20 cellular contexts compared by ENCODE assay signal in genomic region chr5:131790550-131790949, GRCh38. TPM values are rescaled to one million over a fixed set of nuclear protein-coding genes. Genes with fewer than 3 reads are reported as not detected.
A peak's percentile ranks its signal among the peaks of the same experiment; 100 is the strongest.
DNase-seq lines count a peak whose midpoint lies in the region; ATAC-seq, FAIRE-seq and TF ChIP-seq lines count a peak whose summit lies in the region.
"Had no signal": no experiment of that assay in that cellular context is flagged by ENCODE, and none has a peak within 500 bp of the region (broad histone marks: within the 10 kb centered on the region; RNA-seq: fewer than 3 reads in every experiment).

No MANE protein-coding gene starts in this region.

- H4K8ac ChIP-seq in trophoblast cell (ENCODE audit: low read depth, low read length): no peak overlapping the region

- no peak for FAIRE-seq in A549 (lab: Jason Lieb, UNC)
- peak; percentile 36 for FAIRE-seq in H54 (lab: Jason Lieb, UNC)
- FAIRE-seq: GM12891, H1 had no signal

- CTCF ChIA-PET in A549 (lab: Yijun Ruan, JAX): interaction anchor here (0.6 kb wide), 1 partner anchor 840 kb away, joined by 3 read pairs; no protein-coding TSS in a partner anchor

- TF ChIP-seq RAD21 in A549 (conservative IDR thresholded peaks at IDR 0.05 in 1 of 2, IDR thresholded peaks at IDR 0.05 in 1 of 2): no peak

- H3K27ac ChIP-seq in A549 (no peak overlapping the region), trophoblast cell (ENCODE audit: low read depth, low read length) (no peak overlapping the region)
- H3K27ac ChIP-seq: GM23248 had no signal

- H2BK5ac ChIP-seq in trophoblast cell (ENCODE audit: low read depth, low read length, poor library complexity): no peak overlapping the region

- H3K9me3 ChIP-seq in A549 (no peaks in the 10 kb centered on the region), trophoblast cell (ENCODE audit: insufficient read depth, low read depth, low read length) (no peaks in the 10 kb centered on the region)

- no peak overlapping the region for H4K91ac ChIP-seq in trophoblast cell (ENCODE audit: low read depth, low read length)

- H2BK12ac ChIP-seq in trophoblast cell (ENCODE audit: low read length): no peak overlapping the region

- TF ChIP-seq POLR2A in A549 (IDR thresholded peaks at IDR 0.05; ENCODE audit: low read length) (no peak), H54 (IDR thresholded peaks at IDR 0.05; ENCODE audit: low read depth, low read length) (no peak)

- H3K27ac Mint-ChIP-seq in memory B cell: no peak overlapping the region
- H3K27ac Mint-ChIP-seq: H9 had no signal

- peak overlapping the region; percentile 40 for H3K4ac ChIP-seq in trophoblast cell (ENCODE audit: low read depth, low read length)

- H3K36me3 Mint-ChIP-seq in memory B cell: peaks cover 13% of the 10 kb centered on the region

- peak overlapping the region; percentile 19 for H3K4me3 Mint-ChIP-seq in memory B cell
- H3K4me3 Mint-ChIP-seq: H9 had no signal

- peaks cover 3% of the 10 kb centered on the region for H3K79me2 ChIP-seq in trophoblast cell (ENCODE audit: control insufficient read depth, insufficient read depth, low read length, poor library complexity)

- POLR2A ChIA-PET in A549 (lab: Yijun Ruan, JAX): no interaction called here

- no peak overlapping the region for H4K12ac ChIP-seq in trophoblast cell (ENCODE audit: low read depth, low read length)

- TF ChIP-seq CTCF in A549 (IDR thresholded peaks at IDR 0.05): no peak

- peaks cover 3% of the 10 kb centered on the region for H3K9me3 Mint-ChIP-seq in memory B cell
- H3K9me3 Mint-ChIP-seq: H9 had no signal

- no peak overlapping the region for H2AK5ac ChIP-seq in trophoblast cell (ENCODE audit: low read length)

- H3K18ac ChIP-seq in trophoblast cell (ENCODE audit: low read length): no peak overlapping the region

- 88% methylated on average over 2 of the region's 2 CpGs for WGBS in A549 (ENCODE audit: missing lambda C conversion rate)
- WGBS in trophoblast cell (ENCODE audit: extremely low coverage, insufficient coverage, insufficient read length): no CpG with 5 or more reads among the region's 2 CpGs

- no peak overlapping the region for H2BK120ac ChIP-seq in trophoblast cell (ENCODE audit: insufficient read depth, low read length, poor library complexity)

- no peak overlapping the region for H3K4me3 ChIP-seq in A549
- no peak overlapping the region for H3K4me3 ChIP-seq in trophoblast cell (ENCODE audit: low read depth, low read length)
- H3K4me3 ChIP-seq: GM23248 had no signal

- H3K4me1 ChIP-seq in A549: peaks cover 12% of the 10 kb centered on the region; the same call in 2 of the 3 replicates
- peaks cover 0 to 2% of the 10 kb centered on the region in 2 experiments for H3K4me1 ChIP-seq in trophoblast cell (ENCODE audit: control insufficient read depth in 1 of 2, insufficient read depth in 2 of 2, low read length in 2 of 2)

- H3K79me1 ChIP-seq in trophoblast cell (ENCODE audit: low read length): no peaks in the 10 kb centered on the region

- no peak overlapping the region for H3K23ac ChIP-seq in trophoblast cell (ENCODE audit: low read length)

- no peak for ATAC-seq in A549
- no peak for ATAC-seq in memory B cell (ENCODE audit: low read depth)
- no peak for ATAC-seq in GM21515 (IDR thresholded peaks at IDR 0.05; ENCODE audit: unreplicated experiment)
- ATAC-seq: HCT116 had no signal

- H3K4me1 Mint-ChIP-seq in memory B cell: peaks cover 33% of the 10 kb centered on the region

- H3K27me3 Mint-ChIP-seq in memory B cell: no peaks in the 10 kb centered on the region
- H3K27me3 Mint-ChIP-seq: CD4-positive, alpha-beta memory T cell had no signal

- no peak overlapping the region for H2AFZ ChIP-seq in trophoblast cell (ENCODE audit: insufficient read depth, low read length, poor library complexity)
- H2AFZ ChIP-seq: GM23248 had no signal

- no peaks in the 10 kb centered on the region for H3K36me3 ChIP-seq in trophoblast cell (ENCODE audit: control insufficient read depth in 1 of 2, insufficient read depth in 2 of 2, low read length in 2 of 2)

- H3K4me2 ChIP-seq in A549 (no peak overlapping the region), trophoblast cell (ENCODE audit: low read length) (no peak overlapping the region)

- H3K14ac ChIP-seq in trophoblast cell (ENCODE audit: low read length): no peak overlapping the region

- no peak for DNase-seq in A549 (ENCODE audit: low read depth in 1 of 2, low spot score in 1 of 2)
- no peak for DNase-seq in H54 (ENCODE audit: insufficient read length, low spot score)
- DNase-seq in memory B cell (ENCODE audit: low spot score in 2 of 2): no peak
- DNase-seq in trophoblast cell: no peak
- no peak for DNase-seq in NCI-H2196 treated with DMSO at 0.1 percent for 48 hours (lab: John Stamatoyannopoulos, UW; ENCODE audit: unreplicated experiment)
- no peak for DNase-seq in OCI-M2 (lab: John Stamatoyannopoulos, UW; ENCODE audit: unreplicated experiment)
- DNase-seq: 8988T; C1 segment of cervical spinal cord; Calu3; CD4-positive, alpha-beta memory T cell; COR-L47; DMS53; DMS79 treated with DMSO at 0.1 percent for 48 hours; GF-D8; GM23248; H9 had no signal

- no peaks in the 10 kb centered on the region for H3K27me3 ChIP-seq in trophoblast cell (ENCODE audit: insufficient read depth, low read length)

- TF ChIP-seq EP300 in A549 (IDR thresholded peaks at IDR 0.05): no peak

- H3K9ac ChIP-seq in trophoblast cell (ENCODE audit: low read length): no peak overlapping the region
- H3K9ac ChIP-seq: GM23248 had no signal

TF ChIP-seq in A549, 52 proteins besides CTCF, POLR2A, EP300 and RAD21:
- peak; percentile 25 for TF ChIP-seq ZFP36 (IDR thresholded peaks at IDR 0.05; ENCODE audit: borderline replicate concordance, partially characterized antibody)
- no peak for TF ChIP-seq NR3C1 (IDR thresholded peaks at IDR 0.05)

RNA-seq across cellular contexts. Expression of gene FNIP1, which starts 6.3 kb away (rescaled TPM):
- 9.6 and 10.2 TPM in 2 replicates for polyA plus RNA-seq in A549 (2011; rRNA removed)
- 2.5 TPM in 2 replicates for polyA plus RNA-seq in A549 (2012; cell fraction: cytosol; rRNA removed)
- 5.1 and 7.1 TPM in 2 replicates for polyA plus RNA-seq in A549 (2012; cell fraction: nucleus; rRNA removed)
- polyA plus RNA-seq in A549 (2017; fragmentation: RNase III; extraction: RNeasy Plus Mini Kit Qiagen cat#74134 plus additional on column Dnase treatment): 5.7 to 7.5 TPM (median 6.7 TPM) in 3 replicates
- 13.9 and 14.2 TPM in 2 replicates for polyA minus RNA-seq in A549 (2011; rRNA and poly(A)+ RNA removed)
- polyA plus RNA-seq in trophoblast cell (2013): 10.2 and 11.3 TPM in 2 replicates
